In genomic region chr17:73156166-73156840, GRCh38 we compare ENCODE assay signal across 8 cellular contexts. TPM values are rescaled to one million over a fixed set of nuclear protein-coding genes. Genes with fewer than 3 reads are reported as not detected.
DNase-seq lines count a peak whose midpoint lies in the region; ATAC-seq and TF ChIP-seq lines count a peak whose summit lies in the region.

No MANE protein-coding gene starts in this region.

- no peaks in the 10 kb centered on the region for H3K4me1 ChIP-seq in PC-9 (replicated peaks; ENCODE audit: insufficient read depth)
- peaks cover 0 to 18% (median 3%) of the 10 kb centered on the region in 4 donors for H3K4me1 ChIP-seq in transverse colon

- H3K9me2 ChIP-seq in PC-9 (ENCODE audit: insufficient read depth): no peaks in the 10 kb centered on the region

- no peak overlapping the region for H3K4me3 Mint-ChIP-seq in osteocyte (ENCODE audit: unreplicated experiment)

- H3K36me3 ChIP-seq in PC-9 (ENCODE audit: low read depth) (no peaks in the 10 kb centered on the region), transverse colon (no peaks in the 10 kb centered on the region)

- no peaks in the 10 kb centered on the region for H3K9me3 Mint-ChIP-seq in osteocyte (ENCODE audit: unreplicated experiment)

- DNase-seq in DMS 273 treated with DMSO at 0.1 percent for 48 hours (lab: John Stamatoyannopoulos, UW) (peak; percentile 74), HL-60 (ENCODE audit: low read depth in 1 of 2, low spot score in 1 of 2) (peak in 1 of 2 experiments; percentile 75), PC-9 (peak in 1 of 2 experiments; percentile 57), foreskin melanocyte (peak; percentile 44), osteocyte (ENCODE audit: extremely low spot score, unreplicated experiment) (peak; percentile 86), transverse colon (peak; percentile 67)
- peak; percentile 6 to 20 for DNase-seq in activated T-helper 1 cell treated with anti-CD3 and anti-CD28 coated beads, Interleukin-2, amount 50 U/mL, for 16 hours (ENCODE audit: low read depth in 1 of 2, low spot score in 1 of 2)

- TF ChIP-seq POLR2A in transverse colon (IDR thresholded peaks at IDR 0.05): no peak

- POLR2A ChIA-PET in PC-9 (lab: Charles Lee; ENCODE audit: unreplicated experiment): interaction anchor here (0.7 kb wide), 1 partner anchor 188 kb away, joined by 4 read pairs; no protein-coding TSS in a partner anchor

- CTCF ChIA-PET in PC-9 (lab: Charles Lee): interaction anchor here (0.5 to 1.7 kb wide), 4 partner anchors 170 to 639 kb away, joined by 3 to 8 read pairs (median 4); no protein-coding TSS in a partner anchor

- WGBS in transverse colon (ENCODE audit: low coverage in 1 of 2), 2 donors: 5 to 26% methylated on average over 8 to 22 of the region's 22 CpGs

- TF ChIP-seq EP300 in transverse colon (IDR thresholded peaks at IDR 0.05; ENCODE audit: low read depth): no peak

- H3K27me3 Mint-ChIP-seq in osteocyte (ENCODE audit: unreplicated experiment): peaks cover 6% of the 10 kb centered on the region

- H3K27ac ChIP-seq in HL-60 (replicated peaks) (no peak overlapping the region), PC-9 (no peak overlapping the region), transverse colon (no peak overlapping the region)

- H3K27me3 ChIP-seq in HL-60 (ENCODE audit: insufficient read depth, poor library complexity, severe bottlenecking) (peaks cover 4% of the 10 kb centered on the region), PC-9 (ENCODE audit: insufficient read depth, low read depth) (no peaks in the 10 kb centered on the region), transverse colon (peaks cover 45% of the 10 kb centered on the region)

- H3K79me2 ChIP-seq in PC-9 (ENCODE audit: low read depth): no peaks in the 10 kb centered on the region

- peak; percentile 77 for ATAC-seq in GM21367 (IDR thresholded peaks at IDR 0.05; ENCODE audit: unreplicated experiment)

- no peaks in the 10 kb centered on the region for H3K36me3 Mint-ChIP-seq in osteocyte (ENCODE audit: unreplicated experiment)

- TF ChIP-seq CTCF in HL-60 (IDR thresholded peaks at IDR 0.05; ENCODE audit: insufficient read depth, low read length) (peak; percentile 52), PC-9 (conservative IDR thresholded peaks at IDR 0.05) (peak; percentile 79), osteocyte (IDR thresholded peaks at IDR 0.05) (peak; percentile 90), transverse colon (IDR thresholded peaks at IDR 0.05) (peak; percentile 69 to 84 (median 75))

- H4K20me1 ChIP-seq in PC-9 (ENCODE audit: insufficient read depth): no peaks in the 10 kb centered on the region

- peak overlapping the region; percentile 37; the same call in 1 of the 2 replicates for H3K4me2 ChIP-seq in PC-9

- H3K9me3 ChIP-seq in PC-9 (ENCODE audit: insufficient read depth, low read depth): no peaks in the 10 kb centered on the region
- H3K9me3 ChIP-seq in transverse colon: no peaks in the 10 kb centered on the region

- H3F3A ChIP-seq in PC-9 (ENCODE audit: insufficient read depth, low read depth): no peaks in the 10 kb centered on the region

- intact Hi-C loops in PC-9 (cut with micrococcal nuclease; ENCODE audit: unreplicated experiment): no loop called here
- intact Hi-C loops in transverse colon (cut with DNase I; ENCODE audit: low total_unique reads): loop anchor here (10.0 kb wide), 1 partner anchor 432 kb away; no protein-coding TSS in a partner anchor

- peak overlapping the region; percentile 20; the same call in 1 of the 2 replicates for H2AFZ ChIP-seq in PC-9

- no peak overlapping the region for H3K27ac Mint-ChIP-seq in osteocyte (ENCODE audit: unreplicated experiment)

- BruUV-seq in PC-9 (replicated peaks; lab: Mats Ljungman, UMichigan): no TSS peak

- peaks cover 34% of the 10 kb centered on the region for H3K4me1 Mint-ChIP-seq in osteocyte (ENCODE audit: unreplicated experiment)

- in situ Hi-C loops in transverse colon (cut with MboI; ENCODE audit: low pct_ligation_motif_present in 1 of 4, low pct_unique_long_range_greater_than_20kb in 1 of 4, low sequenced_read_pairs in 3 of 4): loop anchor here in 3 of 4 donors (10.0 to 25.0 kb wide), 3 partner anchors 169 to 594 kb away; no protein-coding TSS in a partner anchor

- no peak overlapping the region for H3K4me3 ChIP-seq in HL-60 (replicated peaks; ENCODE audit: insufficient read depth, low read length)
- H3K4me3 ChIP-seq in PC-9: no peak overlapping the region
- no peak overlapping the region for H3K4me3 ChIP-seq in transverse colon

RNA-seq across cellular contexts. Expression of gene SSTR2, which starts 8.5 kb away (rescaled TPM):
- not detected in 2 replicates for total RNA-seq in PC-9 (2021)
- 28.6 and 29.9 TPM in 2 replicates for total RNA-seq in osteocyte
- 1 to 10 TPM in 2 of 4 donors, under 1 TPM in 2; under 0.01 to 1.7 (median 0.81) TPM for total RNA-seq in transverse colon

RNA-seq across cellular contexts. Expression of gene COG1, which starts 36.6 kb away (rescaled TPM):
- total RNA-seq in PC-9 (2021): 24.8 and 25.6 TPM in 2 replicates
- total RNA-seq in osteocyte: 45.6 and 45.7 TPM in 2 replicates
- 100 to 1,000 TPM in 1 of 4 donors, 10 to 100 TPM in 3; 54.2 to 126 (median 69.1) TPM for total RNA-seq in transverse colon

Comparison
In these comparisons a context has a peak if more than half of its experiments do, and no peak if none do; other contexts are left out.
1. RNA of gene SSTR2, which starts 8.5 kb away (total RNA-seq): 28.6 to 29.9 TPM in osteocyte; under 0.01 to 1.7 TPM in transverse colon and not detected in PC-9; every median in the first group is over 10 times any median in the second.
2. Peak in every context shown above with its lines, with median percentiles within 50 percentile points of each other: CTCF ChIP-seq.